In the genomic region with DNA sequence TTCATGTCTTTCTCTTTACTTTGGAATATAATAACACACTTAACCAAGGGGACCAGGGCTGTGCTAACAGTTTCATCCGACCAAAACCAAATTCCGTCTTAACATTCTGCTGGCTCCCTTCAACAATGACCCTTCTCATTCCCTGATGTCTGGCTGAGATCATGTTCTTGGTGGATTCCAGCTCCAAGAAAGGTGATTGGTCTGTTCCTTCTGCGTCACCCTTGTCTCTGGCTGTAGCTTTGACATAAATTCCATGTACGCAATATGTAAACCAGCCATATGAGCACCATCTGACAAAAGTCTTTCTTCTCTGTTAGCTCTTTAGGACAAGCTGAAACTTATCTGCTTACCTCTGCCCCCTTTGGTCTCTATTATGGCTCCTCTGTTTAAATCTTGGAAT, we compare ENCODE assay signal across 23 cellular contexts.
"Had no signal": no experiment of that assay in that cellular context is flagged by ENCODE, and none has a peak within 500 bp of the region (broad histone marks: within the 10 kb centered on the region; RNA-seq: fewer than 3 reads in every experiment).

No MANE protein-coding gene starts in this region.

- ATAC-seq: HepG2, K562 had no signal

- H3K27ac ChIP-seq: KMS-11, SJSA1 had no signal

- H3K4me3 ChIP-seq: K562, SJSA1 had no signal

- DNase-seq: IMR-90, Kasumi-1, MM.1S, NCI-H1092 treated with DMSO at 0.1 percent for 48 hours, NCI-H1436, NCI-H187, NCI-H2029, NCI-H2081 treated with DMSO at 0.1 percent for 48 hours, NCI-H2171, NCI-H226, NCI-H446, NCI-H510A, NCI-H524 treated with DMSO at 0.1 percent for 48 hours, NCI-H69, NCI-H774, Right ventricle myocardium superior, RPMI8226, SIG-M5, SK-N-SH had no signal

- H3K36me3 ChIP-seq: SJSA1 had no signal

- H3K27me3 ChIP-seq: SJSA1 had no signal

- H3K9me3 ChIP-seq: SJSA1, SK-N-SH had no signal
